25 cellular contexts compared by ENCODE assay signal in genomic region chr6:16106991-16107787, GRCh38.
"Had no signal": no experiment of that assay in that cellular context is flagged by ENCODE, and none has a peak within 500 bp of the region (broad histone marks: within the 10 kb centered on the region; RNA-seq: fewer than 3 reads in every experiment).

No MANE protein-coding gene starts in this region.

- H3K4me3 Mint-ChIP-seq: activated CD8-positive, alpha-beta T cell treated with anti-CD3 and anti-CD28 coated beads, Interleukin-2, amount 10 ng/mL, durations not matched to agents 7 days and 5 days; activated naive CD8-positive, alpha-beta T cell treated with anti-CD3 and anti-CD28 coated beads, Interleukin-2, amount 10 ng/mL, durations not matched to agents 7 days and 5 days; T-helper 2 cell treated with Interferon-gamma antibody and Interleukin-4, amounts not matched to agents 5 μg/mL and 100 μg/mL, for 36 hours had no signal

- H3K9me3 ChIP-seq: adrenal gland, breast epithelium, Peyer's patch, SJSA1 had no signal

- H3K4me1 Mint-ChIP-seq: activated naive CD8-positive, alpha-beta T cell treated with anti-CD3 and anti-CD28 coated beads, Interleukin-2, amount 10 ng/mL, durations not matched to agents 7 days and 5 days had no signal

- H3K27me3 ChIP-seq: adrenal gland, breast epithelium, Peyer's patch, SJSA1 had no signal

- H3K27ac ChIP-seq: adrenal gland, breast epithelium, Peyer's patch, RWPE1, SJSA1 had no signal

- H3K36me3 Mint-ChIP-seq: activated naive CD8-positive, alpha-beta T cell treated with anti-CD3 and anti-CD28 coated beads, Interleukin-2, amount 10 ng/mL, durations not matched to agents 7 days and 5 days had no signal

- H3K27ac Mint-ChIP-seq: activated CD8-positive, alpha-beta T cell treated with anti-CD3 and anti-CD28 coated beads, Interleukin-2, amount 10 ng/mL, durations not matched to agents 7 days and 5 days; activated naive CD8-positive, alpha-beta T cell treated with anti-CD3 and anti-CD28 coated beads, Interleukin-2, amount 10 ng/mL, durations not matched to agents 7 days and 5 days; T-helper 2 cell treated with Interferon-gamma antibody and Interleukin-4, amounts not matched to agents 5 μg/mL and 100 μg/mL, for 36 hours had no signal

- H3K9me3 Mint-ChIP-seq: activated naive CD8-positive, alpha-beta T cell treated with anti-CD3 and anti-CD28 coated beads, Interleukin-2, amount 10 ng/mL, durations not matched to agents 7 days and 5 days; T-helper 2 cell treated with Interferon-gamma antibody and Interleukin-4, amounts not matched to agents 5 μg/mL and 100 μg/mL, for 36 hours had no signal

- H3K4me3 ChIP-seq: adrenal gland, breast epithelium, Peyer's patch, SJSA1 had no signal

- H3K36me3 ChIP-seq: adrenal gland, breast epithelium, Peyer's patch, SJSA1 had no signal

- DNase-seq: activated CD4-positive, alpha-beta T cell treated with anti-CD3 and anti-CD28 coated beads for 4 hours; activated CD8-positive, alpha-beta memory T cell treated with anti-CD3 and anti-CD28 coated beads, Interleukin-2, amount 50 U/mL, for 48 hours; activated CD8-positive, alpha-beta T cell treated with anti-CD3 and anti-CD28 coated beads, Interleukin-2, amount 10 ng/mL, durations not matched to agents 7 days and 5 days; activated naive CD4-positive, alpha-beta T cell treated with anti-CD3 and anti-CD28 coated beads, Interleukin-2, amount 50 U/mL, for 16 hours; activated naive CD8-positive, alpha-beta T cell treated with anti-CD3 and anti-CD28 coated beads, Interleukin-2, amount 10 ng/mL, durations not matched to agents 7 days and 5 days; activated T-cell treated with anti-CD3 and anti-CD28 coated beads, Interleukin-2, amount 50 U/mL, for 1 hour; adrenal gland; anterior cingulate cortex; caudate nucleus; MM.1S; NCI-H1105; NCI-H1436 treated with DMSO at 0.1 percent for 48 hours; NCI-H2029; NCI-H446 treated with DMSO at 0.1 percent for 48 hours; NCI-H526 treated with DMSO at 0.1 percent for 48 hours; NCI-H82; Peyer's patch; Right ventricle myocardium superior; SW 1271 had no signal

- ATAC-seq: activated CD4-positive, CD25-positive, alpha-beta regulatory T cell treated with anti-CD3 and anti-CD28 coated beads, Interleukin-2, amount 50 U/mL, for 24 hours; activated CD8-positive, alpha-beta T cell treated with anti-CD3 and anti-CD28 coated beads, Interleukin-2, amount 10 ng/mL, durations not matched to agents 7 days and 5 days; SK-N-SH treated with all-trans-retinoic acid at 6 μM for 48 hours had no signal

- H3K4me1 ChIP-seq: breast epithelium, Peyer's patch, SJSA1 had no signal
